Comparison of ENCODE assay signal across 23 cellular contexts in the genomic region with DNA sequence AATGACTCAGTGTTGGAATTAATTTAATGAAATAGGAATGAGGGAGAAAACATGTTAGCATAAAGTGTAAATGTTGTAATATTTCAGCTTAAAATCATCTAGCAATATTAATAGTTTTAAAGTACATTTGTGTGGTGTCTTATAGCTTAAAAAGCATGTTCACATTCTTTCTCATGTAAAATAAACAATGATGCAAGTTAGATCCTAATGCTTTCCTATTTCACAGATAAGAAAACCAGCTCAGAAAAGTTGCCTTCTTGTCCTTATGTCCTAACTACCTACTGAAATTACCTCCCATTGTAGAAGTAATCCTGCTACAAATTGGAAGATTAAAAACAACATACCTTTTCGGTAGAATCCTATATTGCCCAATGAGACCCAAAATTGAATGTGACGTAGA. TPM values are rescaled to one million over a fixed set of nuclear protein-coding genes. Genes with fewer than 3 reads are reported as not detected.
"Had no signal": no experiment of that assay in that cellular context is flagged by ENCODE, and none has a peak within 500 bp of the region (broad histone marks: within the 10 kb centered on the region; RNA-seq: fewer than 3 reads in every experiment).

No MANE protein-coding gene starts in this region.

- H3K27ac ChIP-seq: KMS-11, RWPE1 had no signal

- ATAC-seq: Panc1 had no signal

- H3K9me3 ChIP-seq: SK-N-SH had no signal

- DNase-seq: Kasumi-1; MM.1S; NCI-H1105; NCI-H1417; NCI-H1436 treated with DMSO at 0.1 percent for 48 hours; NCI-H1694; NCI-H1930; NCI-H2081 treated with DMSO at 0.1 percent for 48 hours; NCI-H2171; NCI-H226; NCI-H446; NCI-H510A; NCI-H524 treated with DMSO at 0.1 percent for 48 hours; NCI-H69; NCI-H774; NK-92 treated with Interleukin-12 subunit alpha and Interleukin-12 subunit beta, amount 100 ng/mL, for 24 hours; PC-3; SHP77; SK-N-SH had no signal

- H3K4me2 ChIP-seq: KMS-11, SK-N-SH had no signal

- H3K9ac ChIP-seq: KMS-11, SK-N-SH had no signal

RNA-seq across cellular contexts. Expression of a gene that starts 40.9 kb away (rescaled TPM):
- total RNA-seq: OCI-LY7 had no signal
